10 cellular contexts compared by ENCODE assay signal in the genomic region with DNA sequence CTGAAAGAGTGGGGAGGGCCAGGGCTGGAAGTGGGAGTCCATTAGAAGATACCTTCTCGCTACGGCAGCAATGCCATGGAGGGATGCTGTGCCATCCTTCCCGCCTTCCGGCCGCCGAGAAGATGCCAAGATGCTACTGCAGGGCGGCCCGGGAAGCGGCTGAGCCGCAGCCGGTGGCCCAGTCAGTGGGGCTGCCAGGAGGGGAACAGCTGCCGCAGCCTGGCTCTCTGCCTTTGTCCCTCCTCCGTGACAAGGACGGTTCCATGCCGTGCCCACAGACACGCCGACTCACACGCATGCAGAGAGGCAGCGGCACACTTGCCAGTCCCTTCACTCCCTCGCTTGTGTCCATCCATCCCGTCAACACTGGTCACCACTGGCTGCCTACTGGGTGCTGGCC.
"Had no signal": no experiment of that assay in that cellular context is flagged by ENCODE, and none has a peak within 500 bp of the region (broad histone marks: within the 10 kb centered on the region; RNA-seq: fewer than 3 reads in every experiment).

No MANE protein-coding gene starts in this region.

- H3K27ac ChIP-seq: left lung, ovary had no signal

- H3K4me3 ChIP-seq: left lung, ovary, thyroid gland had no signal

- H3K9me3 ChIP-seq: left lung, ovary, thyroid gland had no signal

- DNase-seq: activated CD4-positive, alpha-beta T cell treated with anti-CD3 and anti-CD28 coated beads, Interleukin-2, amount 50 U/mL, for 4 hours; activated naive CD4-positive, alpha-beta T cell treated with anti-CD3 and anti-CD28 coated beads for 36 hours; activated naive CD8-positive, alpha-beta T cell treated with anti-CD3 and anti-CD28 coated beads, Interleukin-2, amount 50 U/mL, for 24 hours; kidney; ovary; stimulated activated CD4-positive, alpha-beta T cell treated with anti-CD3 and anti-CD28 coated beads, Interleukin-12 subunit alpha, Interleukin-12 subunit beta, amount 100 ng/mL, for 4 hours; stimulated activated CD4-positive, alpha-beta T cell treated with anti-CD3 and anti-CD28 coated beads, Interleukin-2, amount 100 ng/mL, for 24 hours; SW 1271; thyroid gland had no signal

- H3K4me1 ChIP-seq: left lung had no signal

- H3K27me3 ChIP-seq: left lung, ovary, thyroid gland had no signal

- H3K36me3 ChIP-seq: ovary had no signal
